Comparison of ENCODE assay signal across 9 cellular contexts in genomic region chr1:207824691-207825090, GRCh38.
DNase-seq lines count a peak whose midpoint lies in the region; ATAC-seq and TF ChIP-seq lines count a peak whose summit lies in the region.
"Had no signal": no experiment of that assay in that cellular context is flagged by ENCODE, and none has a peak within 500 bp of the region (broad histone marks: within the 10 kb centered on the region; RNA-seq: fewer than 3 reads in every experiment).

No MANE protein-coding gene starts in this region.

- no peak for TF ChIP-seq CTCF in natural killer cell (IDR thresholded peaks at IDR 0.05)

- peak overlapping the region; percentile 25 for H3K4me3 Mint-ChIP-seq in dendritic cell treated with granulocyte-macrophage colony-stimulating factor and Interleukin-4, amounts not matched to agents 40 ng/mL and 50 ng/mL, for 4 days
- peak overlapping the region; percentile 91 for H3K4me3 Mint-ChIP-seq in natural killer cell

- no peaks in the 10 kb centered on the region for H3K9me3 Mint-ChIP-seq in dendritic cell treated with granulocyte-macrophage colony-stimulating factor and Interleukin-4, amounts not matched to agents 40 ng/mL and 50 ng/mL, for 4 days
- peaks cover 2 to 3% of the 10 kb centered on the region in 2 donors for H3K9me3 Mint-ChIP-seq in natural killer cell

- ATAC-seq in natural killer cell (no peak), GM21529 (IDR thresholded peaks at IDR 0.05; ENCODE audit: unreplicated experiment) (no peak)

- peak overlapping the region; percentile 95 for H3K27ac Mint-ChIP-seq in dendritic cell treated with granulocyte-macrophage colony-stimulating factor and Interleukin-4, amounts not matched to agents 40 ng/mL and 50 ng/mL, for 4 days
- H3K27ac Mint-ChIP-seq in natural killer cell = peak overlapping the region; percentile 99

- DNase-seq in AG08395 (ENCODE audit: low spot score) (peak; percentile 35), OCI-M1 (lab: John Stamatoyannopoulos, UW) (peak; percentile 29), natural killer cell (no peak), DMS153 treated with DMSO at 0.1 percent for 48 hours (lab: John Stamatoyannopoulos, UW; ENCODE audit: unreplicated experiment) (no peak), hepatic stellate cell (ENCODE audit: low spot score) (no peak), OCI-M2 (lab: John Stamatoyannopoulos, UW; ENCODE audit: unreplicated experiment) (no peak)
- DNase-seq: NCI-H2081 had no signal

- H3K27me3 Mint-ChIP-seq in dendritic cell treated with granulocyte-macrophage colony-stimulating factor and Interleukin-4, amounts not matched to agents 40 ng/mL and 50 ng/mL, for 4 days = no peaks in the 10 kb centered on the region
- peaks cover 0 to 3% of the 10 kb centered on the region in 2 donors for H3K27me3 Mint-ChIP-seq in natural killer cell (ENCODE audit: low read depth in 2 of 2)

- intact Hi-C loops in dendritic cell treated with granulocyte-macrophage colony-stimulating factor and Interleukin-4, amounts not matched to agents 40 ng/mL and 50 ng/mL, for 4 days (cut with micrococcal nuclease) = loop anchor here (5.0 kb wide), 1 partner anchor 63 kb away; no protein-coding TSS in a partner anchor
- intact Hi-C loops in natural killer cell (cut with micrococcal nuclease) = loop anchor here (2.0 to 10.0 kb wide), 3 partner anchors 26 to 500 kb away; partner anchors contain the start of genes CD46 and CD55

- peaks cover 48% of the 10 kb centered on the region for H3K36me3 Mint-ChIP-seq in dendritic cell treated with granulocyte-macrophage colony-stimulating factor and Interleukin-4, amounts not matched to agents 40 ng/mL and 50 ng/mL, for 4 days (ENCODE audit: low read depth)
- H3K36me3 Mint-ChIP-seq in natural killer cell = peaks cover 8% of the 10 kb centered on the region

- H3K4me1 Mint-ChIP-seq in dendritic cell treated with granulocyte-macrophage colony-stimulating factor and Interleukin-4, amounts not matched to agents 40 ng/mL and 50 ng/mL, for 4 days (ENCODE audit: low read depth) = peaks cover 99% of the 10 kb centered on the region
- H3K4me1 Mint-ChIP-seq in natural killer cell = peaks cover 79 to 82% of the 10 kb centered on the region in 2 donors

Comparison
In these comparisons a context has a peak if more than half of its experiments do, and no peak if none do; other contexts are left out.
1. DNase-seq: peak in AG08395 (single experiment) and OCI-M1 (single experiment); none in natural killer cell (single experiment), DMS153 treated with DMSO at 0.1 percent for 48 hours (single experiment), hepatic stellate cell (single experiment) and OCI-M2 (single experiment).